Comparison of ENCODE assay signal across 14 cellular contexts in genomic region chr2:187989925-187990623, GRCh38.
A peak's percentile ranks its signal among the peaks of the same experiment; 100 is the strongest.
DNase-seq lines count a peak whose midpoint lies in the region; ATAC-seq, FAIRE-seq and TF ChIP-seq lines count a peak whose summit lies in the region.
"Had no signal": no experiment of that assay in that cellular context is flagged by ENCODE, and none has a peak within 500 bp of the region (broad histone marks: within the 10 kb centered on the region; RNA-seq: fewer than 3 reads in every experiment).

No MANE protein-coding gene starts in this region.

- CTCF ChIA-PET in activated CD8-positive, alpha-beta T cell treated with anti-CD3 and anti-CD28 coated beads, Interleukin-2, amount 10 ng/mL, durations not matched to agents 7 days and 5 days (lab: Charles Lee): interaction anchor here (1.0 kb wide), 1 partner anchor 62 kb away, joined by 3 read pairs; no protein-coding TSS in a partner anchor

- peak overlapping the region; percentile 57 for H3K27ac Mint-ChIP-seq in activated CD4-positive, alpha-beta T cell treated with anti-CD3 and anti-CD28 coated beads, Interleukin-2, amount 10 ng/mL, durations not matched to agents 24 days and 14 days
- peak overlapping the region; percentile 32 for H3K27ac Mint-ChIP-seq in activated CD8-positive, alpha-beta T cell treated with anti-CD3 and anti-CD28 coated beads, Interleukin-2, amount 10 ng/mL, durations not matched to agents 7 days and 5 days

- no peaks in the 10 kb centered on the region for H3K36me3 Mint-ChIP-seq in activated CD4-positive, alpha-beta T cell treated with anti-CD3 and anti-CD28 coated beads, Interleukin-2, amount 10 ng/mL, durations not matched to agents 24 days and 14 days (ENCODE audit: low read depth)
- H3K36me3 Mint-ChIP-seq in activated CD8-positive, alpha-beta T cell treated with anti-CD3 and anti-CD28 coated beads, Interleukin-2, amount 10 ng/mL, durations not matched to agents 7 days and 5 days (ENCODE audit: low read depth): no peaks in the 10 kb centered on the region

- ATAC-seq in HG03520 (IDR thresholded peaks at IDR 0.05; ENCODE audit: unreplicated experiment): peak; percentile 39
- peak; percentile 64 for ATAC-seq in activated CD8-positive, alpha-beta T cell treated with anti-CD3 and anti-CD28 coated beads, Interleukin-2, amount 10 ng/mL, durations not matched to agents 7 days and 5 days
- ATAC-seq in psoas muscle: peak; percentile 61 to 79 (median 70)
- no peak for ATAC-seq in HG03139 (IDR thresholded peaks at IDR 0.05; ENCODE audit: unreplicated experiment)
- ATAC-seq: left colon had no signal

- no peaks in the 10 kb centered on the region for H3K27me3 Mint-ChIP-seq in activated CD4-positive, alpha-beta T cell treated with anti-CD3 and anti-CD28 coated beads, Interleukin-2, amount 10 ng/mL, durations not matched to agents 24 days and 14 days
- no peaks in the 10 kb centered on the region for H3K27me3 Mint-ChIP-seq in activated CD8-positive, alpha-beta T cell treated with anti-CD3 and anti-CD28 coated beads, Interleukin-2, amount 10 ng/mL, durations not matched to agents 7 days and 5 days (ENCODE audit: low read depth)

- H3K9me3 Mint-ChIP-seq in activated CD4-positive, alpha-beta T cell treated with anti-CD3 and anti-CD28 coated beads, Interleukin-2, amount 10 ng/mL, durations not matched to agents 24 days and 14 days: no peaks in the 10 kb centered on the region
- no peaks in the 10 kb centered on the region for H3K9me3 Mint-ChIP-seq in activated CD8-positive, alpha-beta T cell treated with anti-CD3 and anti-CD28 coated beads, Interleukin-2, amount 10 ng/mL, durations not matched to agents 7 days and 5 days (ENCODE audit: insufficient read depth)

- no peak for DNase-seq in activated CD4-positive, alpha-beta T cell treated with anti-CD3 and anti-CD28 coated beads, Interleukin-2, amount 10 ng/mL, durations not matched to agents 24 days and 14 days
- no peak for DNase-seq in activated CD4-positive, alpha-beta T cell treated with anti-CD3 and anti-CD28 coated beads, Interleukin-2, amount 50 U/mL, for 4 hours
- no peak for DNase-seq in activated CD8-positive, alpha-beta T cell treated with anti-CD3 and anti-CD28 coated beads, Interleukin-2, amount 10 ng/mL, durations not matched to agents 7 days and 5 days
- DNase-seq in psoas muscle (no peak), urothelium cell line (ENCODE audit: low spot score) (no peak)
- DNase-seq in activated CD8-positive, alpha-beta memory T cell treated with anti-CD3 and anti-CD28 coated beads for 24 hours: no peak
- DNase-seq: adrenal gland, dermis blood vessel endothelial cell, gastrocnemius medialis, HCEC 1CT, left colon, MV-4-11 had no signal

- FAIRE-seq in urothelium cell line (lab: Jason Lieb, UNC): no peak

- POLR2A ChIA-PET in activated CD8-positive, alpha-beta T cell treated with anti-CD3 and anti-CD28 coated beads, Interleukin-2, amount 10 ng/mL, durations not matched to agents 7 days and 5 days (lab: Charles Lee): no interaction called here

- peaks cover 6% of the 10 kb centered on the region for H3K4me1 ChIP-seq in psoas muscle
- H3K4me1 ChIP-seq: adrenal gland, gastrocnemius medialis had no signal

- H3K4me3 Mint-ChIP-seq in activated CD4-positive, alpha-beta T cell treated with anti-CD3 and anti-CD28 coated beads, Interleukin-2, amount 10 ng/mL, durations not matched to agents 24 days and 14 days: peak overlapping the region; percentile 58
- peak overlapping the region; percentile 22 for H3K4me3 Mint-ChIP-seq in activated CD8-positive, alpha-beta T cell treated with anti-CD3 and anti-CD28 coated beads, Interleukin-2, amount 10 ng/mL, durations not matched to agents 7 days and 5 days

- no peak overlapping the region for H3K27ac ChIP-seq in psoas muscle
- H3K27ac ChIP-seq: adrenal gland, gastrocnemius medialis had no signal

- no peak overlapping the region for H3K4me3 ChIP-seq in psoas muscle
- H3K4me3 ChIP-seq: adrenal gland, gastrocnemius medialis had no signal

- H3K27me3 ChIP-seq in psoas muscle (ENCODE audit: insufficient read depth in 3 of 3, low read length in 2 of 3): no peaks in the 10 kb centered on the region
- H3K27me3 ChIP-seq: adrenal gland, gastrocnemius medialis had no signal

- no peak for TF ChIP-seq CTCF in psoas muscle (IDR thresholded peaks at IDR 0.05)

- WGBS in psoas muscle, 3 donors: 80 to 86% (median 83%) methylated on average over 2 of the region's 2 CpGs

- intact Hi-C loops in activated CD4-positive, alpha-beta T cell treated with anti-CD3 and anti-CD28 coated beads, Interleukin-2, amount 10 ng/mL, durations not matched to agents 24 days and 14 days (cut with micrococcal nuclease): no loop called here
- intact Hi-C loops in psoas muscle (cut with DNase I): no loop called here

- no peaks in the 10 kb centered on the region for H3K9me3 ChIP-seq in psoas muscle
- H3K9me3 ChIP-seq: adrenal gland, gastrocnemius medialis had no signal

- H3K4me1 Mint-ChIP-seq in activated CD4-positive, alpha-beta T cell treated with anti-CD3 and anti-CD28 coated beads, Interleukin-2, amount 10 ng/mL, durations not matched to agents 24 days and 14 days: peaks cover 15% of the 10 kb centered on the region
- H3K4me1 Mint-ChIP-seq in activated CD8-positive, alpha-beta T cell treated with anti-CD3 and anti-CD28 coated beads, Interleukin-2, amount 10 ng/mL, durations not matched to agents 7 days and 5 days (ENCODE audit: low read depth): peaks cover 18% of the 10 kb centered on the region

- H3K36me3 ChIP-seq in psoas muscle (ENCODE audit: insufficient read depth in 1 of 2, low read depth in 1 of 2): no peaks in the 10 kb centered on the region
- H3K36me3 ChIP-seq: adrenal gland, gastrocnemius medialis had no signal
